8 cellular contexts compared by ENCODE assay signal in genomic region chr2:10119601-10120157, GRCh38. TPM values are rescaled to one million over a fixed set of nuclear protein-coding genes. Genes with fewer than 3 reads are reported as not detected.
DNase-seq lines count a peak whose midpoint lies in the region; ATAC-seq and TF ChIP-seq lines count a peak whose summit lies in the region.

No MANE protein-coding gene starts in this region.

- H3K4ac ChIP-seq in trophoblast cell (ENCODE audit: low read depth, low read length), result peak overlapping the region; percentile 50

- peaks cover 18% of the 10 kb centered on the region for H3K79me1 ChIP-seq in trophoblast cell (ENCODE audit: low read length)

- peak overlapping the region; percentile 100 for H3K27ac ChIP-seq in DND-41 (ENCODE audit: low read length)
- H3K27ac ChIP-seq in Peyer's patch, result peak overlapping the region; percentile 61 to 90 (median 85)
- H3K27ac ChIP-seq in trophoblast cell (ENCODE audit: low read depth, low read length), result peak overlapping the region; percentile 88

- no peak for TF ChIP-seq CTCF in DND-41 (IDR thresholded peaks at IDR 0.05; ENCODE audit: borderline replicate concordance, extremely low read depth, low read length, poor library complexity, severe bottlenecking)
- no peak for TF ChIP-seq CTCF in Peyer's patch (IDR thresholded peaks at IDR 0.05)
- TF ChIP-seq CTCF in epithelial cell of proximal tubule (conservative IDR thresholded peaks at IDR 0.05; ENCODE audit: low read depth, low read length), result no peak

- H3K9ac ChIP-seq in DND-41 (ENCODE audit: low read depth, low read length) (peak overlapping the region; percentile 100), trophoblast cell (ENCODE audit: low read length) (no peak overlapping the region)

- H3K18ac ChIP-seq in trophoblast cell (ENCODE audit: low read length), result peak overlapping the region; percentile 86

- H3K4me3 ChIP-seq in DND-41 (ENCODE audit: low read depth in 1 of 2, low read length in 2 of 2), result peak overlapping the region; percentile 4 to 96; a peak in 2 of 4 replicates
- H3K4me3 ChIP-seq in Peyer's patch, result peak overlapping the region; percentile 48 to 75 (median 70)
- peak overlapping the region; percentile 63 for H3K4me3 ChIP-seq in epithelial cell of proximal tubule (ENCODE audit: low read depth, low read length)
- no peak overlapping the region for H3K4me3 ChIP-seq in trophoblast cell (ENCODE audit: low read depth, low read length)

- TF ChIP-seq POLR2A in Peyer's patch (IDR thresholded peaks at IDR 0.05), result no peak

- DNase-seq in DND-41, result no peak
- no peak for DNase-seq in Peyer's patch
- DNase-seq in epithelial cell of proximal tubule (ENCODE audit: low read depth), result no peak
- no peak for DNase-seq in trophoblast cell
- DNase-seq in NCI-H146 (lab: John Stamatoyannopoulos, UW), result no peak
- DNase-seq in KG1 (lab: John Stamatoyannopoulos, UW), result no peak
- DNase-seq in DMS79 treated with DMSO at 0.1 percent for 48 hours (lab: John Stamatoyannopoulos, UW), result no peak

- H4K20me1 ChIP-seq in DND-41 (ENCODE audit: insufficient read depth, low read length), result peaks cover 16% of the 10 kb centered on the region

- H3K36me3 ChIP-seq in DND-41 (ENCODE audit: insufficient read depth, low read length) (peaks cover 26% of the 10 kb centered on the region), Peyer's patch (no peaks in the 10 kb centered on the region), trophoblast cell (ENCODE audit: control insufficient read depth in 1 of 2, insufficient read depth in 2 of 2, low read length in 2 of 2) (no peaks in the 10 kb centered on the region)

- H3K4me2 ChIP-seq in DND-41 (ENCODE audit: insufficient read depth, low read length) (peak overlapping the region; percentile 69), trophoblast cell (ENCODE audit: low read length) (peak overlapping the region; percentile 60)

- peaks cover 56% of the 10 kb centered on the region for H3K79me2 ChIP-seq in DND-41 (ENCODE audit: insufficient read depth, low read length)
- H3K79me2 ChIP-seq in trophoblast cell (ENCODE audit: control insufficient read depth, insufficient read depth, low read length, poor library complexity), result peaks cover 15% of the 10 kb centered on the region

- WGBS in trophoblast cell (ENCODE audit: extremely low coverage, insufficient coverage, insufficient read length), result no CpG with 5 or more reads among the region's 14 CpGs

- H3K4me1 ChIP-seq in DND-41 (ENCODE audit: insufficient read depth, low read length) (peaks cover 29% of the 10 kb centered on the region), Peyer's patch (peaks cover under 1 to 43% (median 16%) of the 10 kb centered on the region in 4 donors), trophoblast cell (ENCODE audit: control insufficient read depth in 1 of 2, insufficient read depth in 2 of 2, low read length in 2 of 2) (peaks cover 5 to 13% of the 10 kb centered on the region in 2 experiments)

- H2BK12ac ChIP-seq in trophoblast cell (ENCODE audit: low read length), result peak overlapping the region; percentile 8

- peak overlapping the region; percentile 94 for H4K8ac ChIP-seq in trophoblast cell (ENCODE audit: low read depth, low read length)

- peak overlapping the region; percentile 94 for H2AFZ ChIP-seq in DND-41 (ENCODE audit: low read depth, low read length)
- H2AFZ ChIP-seq in trophoblast cell (ENCODE audit: insufficient read depth, low read length, poor library complexity), result peak overlapping the region; percentile 75

- H3K27me3 ChIP-seq in DND-41 (ENCODE audit: insufficient read depth, low read length, poor library complexity) (no peaks in the 10 kb centered on the region), Peyer's patch (peaks cover 0 to 5% of the 10 kb centered on the region in 2 donors), trophoblast cell (ENCODE audit: insufficient read depth, low read length) (no peaks in the 10 kb centered on the region)

- peak overlapping the region; percentile 75 for H3K14ac ChIP-seq in trophoblast cell (ENCODE audit: low read length)

- H3K9me3 ChIP-seq in DND-41 (ENCODE audit: insufficient read depth, low read length, severe bottlenecking), result no peaks in the 10 kb centered on the region
- H3K9me3 ChIP-seq in Peyer's patch, result no peaks in the 10 kb centered on the region
- no peaks in the 10 kb centered on the region for H3K9me3 ChIP-seq in trophoblast cell (ENCODE audit: insufficient read depth, low read depth, low read length)

- peak overlapping the region; percentile 78 for H4K91ac ChIP-seq in trophoblast cell (ENCODE audit: low read depth, low read length)

- H2AK5ac ChIP-seq in trophoblast cell (ENCODE audit: low read length), result peak overlapping the region; percentile 53

- no peak for ATAC-seq in DND-41 (ENCODE audit: insufficient read depth, low read depth)
- no peak for ATAC-seq in HG02840 (IDR thresholded peaks at IDR 0.05; ENCODE audit: low FRiP score, unreplicated experiment)

- H4K12ac ChIP-seq in trophoblast cell (ENCODE audit: low read depth, low read length), result peak overlapping the region; percentile 89

- no peak overlapping the region for H3K23ac ChIP-seq in trophoblast cell (ENCODE audit: low read length)

- H2BK120ac ChIP-seq in trophoblast cell (ENCODE audit: insufficient read depth, low read length, poor library complexity), result peak overlapping the region; percentile 58

- peak overlapping the region; percentile 68 for H2BK5ac ChIP-seq in trophoblast cell (ENCODE audit: low read depth, low read length, poor library complexity)

RNA-seq across cellular contexts. Expression of gene RRM2, which starts 2.9 kb away (rescaled TPM):
- total RNA-seq in Peyer's patch (100 to 1,000 TPM in 1 of 4 donors, 10 to 100 TPM in 2, 1 to 10 TPM in 1; 6.7 to 139 (median 20.5) TPM), epithelial cell of proximal tubule (214 and 244 TPM in 2 replicates)
- polyA plus RNA-seq in trophoblast cell (2013), result 208 and 228 TPM in 2 replicates

RNA-seq across cellular contexts. Expression of gene CYS1, which starts 39.5 kb away (rescaled TPM):
- total RNA-seq in Peyer's patch (1 to 10 TPM in 3 of 4 donors, not detected in 1; 1.3 to 5.8 (median 1.6) TPM), epithelial cell of proximal tubule (5.9 and 20.8 TPM in 2 replicates)
- 0.53 and 0.71 TPM in 2 replicates for polyA plus RNA-seq in trophoblast cell (2013)
